8 cellular contexts compared by ENCODE assay signal in genomic region chr20:17525650-17526049, GRCh38. TPM values are rescaled to one million over a fixed set of nuclear protein-coding genes. Genes with fewer than 3 reads are reported as not detected.
DNase-seq lines count a peak whose midpoint lies in the region; ATAC-seq and TF ChIP-seq lines count a peak whose summit lies in the region.

No MANE protein-coding gene starts in this region.

- no peak overlapping the region for H3K4me3 Mint-ChIP-seq in endothelial cell (ENCODE audit: unreplicated experiment)

- H3K9me3 Mint-ChIP-seq in endothelial cell (ENCODE audit: unreplicated experiment), result no peaks in the 10 kb centered on the region

- H3K27ac Mint-ChIP-seq in endothelial cell (ENCODE audit: unreplicated experiment), result no peak overlapping the region

- peak; percentile 80 for ATAC-seq in left lobe of liver

- peaks cover 10% of the 10 kb centered on the region for H3K4me1 Mint-ChIP-seq in endothelial cell (ENCODE audit: unreplicated experiment)

- peaks cover 1% of the 10 kb centered on the region for H3K36me3 Mint-ChIP-seq in endothelial cell (ENCODE audit: low read depth, unreplicated experiment)

- TF ChIP-seq CTCF in endothelial cell (IDR thresholded peaks at IDR 0.05; ENCODE audit: unreplicated experiment), result no peak

- peaks cover 8% of the 10 kb centered on the region for H3K27me3 Mint-ChIP-seq in endothelial cell (ENCODE audit: unreplicated experiment)

- DNase-seq in NCI-H1092 treated with DMSO at 0.1 percent for 48 hours (lab: John Stamatoyannopoulos, UW) (peak; percentile 13), NCI-H1092 (lab: John Stamatoyannopoulos, UW) (no peak), HK-2 (ENCODE audit: unreplicated experiment) (peak; percentile 17), SHP77 treated with DMSO at 0.1 percent for 48 hours (lab: John Stamatoyannopoulos, UW) (peak; percentile 39), left lobe of liver (ENCODE audit: low spot score) (no peak), endothelial cell (ENCODE audit: low spot score) (no peak), foreskin melanocyte (no peak), NCI-H1048 (lab: John Stamatoyannopoulos, UW) (no peak)

RNA-seq across cellular contexts. Expression of gene BFSP1, which starts 5.5 kb away (rescaled TPM):
- total RNA-seq in left lobe of liver (0.10 TPM), endothelial cell (ENCODE audit: unreplicated experiment) (3.5 TPM)

RNA-seq across cellular contexts. Expression of gene DSTN, which starts 44.2 kb away (rescaled TPM):
- 96.2 TPM for total RNA-seq in left lobe of liver
- 142 TPM for total RNA-seq in endothelial cell (ENCODE audit: unreplicated experiment)

Comparison
In these comparisons a context has a peak if more than half of its experiments do, and no peak if none do; other contexts are left out.
1. DNase-seq: peak in NCI-H1092 treated with DMSO at 0.1 percent for 48 hours (single experiment), HK-2 (single experiment) and SHP77 treated with DMSO at 0.1 percent for 48 hours (single experiment); none in NCI-H1092 (single experiment), left lobe of liver (single experiment), endothelial cell (single experiment), foreskin melanocyte (single experiment) and NCI-H1048 (single experiment).